Comparison of ENCODE assay signal across 8 cellular contexts in the genomic region with DNA sequence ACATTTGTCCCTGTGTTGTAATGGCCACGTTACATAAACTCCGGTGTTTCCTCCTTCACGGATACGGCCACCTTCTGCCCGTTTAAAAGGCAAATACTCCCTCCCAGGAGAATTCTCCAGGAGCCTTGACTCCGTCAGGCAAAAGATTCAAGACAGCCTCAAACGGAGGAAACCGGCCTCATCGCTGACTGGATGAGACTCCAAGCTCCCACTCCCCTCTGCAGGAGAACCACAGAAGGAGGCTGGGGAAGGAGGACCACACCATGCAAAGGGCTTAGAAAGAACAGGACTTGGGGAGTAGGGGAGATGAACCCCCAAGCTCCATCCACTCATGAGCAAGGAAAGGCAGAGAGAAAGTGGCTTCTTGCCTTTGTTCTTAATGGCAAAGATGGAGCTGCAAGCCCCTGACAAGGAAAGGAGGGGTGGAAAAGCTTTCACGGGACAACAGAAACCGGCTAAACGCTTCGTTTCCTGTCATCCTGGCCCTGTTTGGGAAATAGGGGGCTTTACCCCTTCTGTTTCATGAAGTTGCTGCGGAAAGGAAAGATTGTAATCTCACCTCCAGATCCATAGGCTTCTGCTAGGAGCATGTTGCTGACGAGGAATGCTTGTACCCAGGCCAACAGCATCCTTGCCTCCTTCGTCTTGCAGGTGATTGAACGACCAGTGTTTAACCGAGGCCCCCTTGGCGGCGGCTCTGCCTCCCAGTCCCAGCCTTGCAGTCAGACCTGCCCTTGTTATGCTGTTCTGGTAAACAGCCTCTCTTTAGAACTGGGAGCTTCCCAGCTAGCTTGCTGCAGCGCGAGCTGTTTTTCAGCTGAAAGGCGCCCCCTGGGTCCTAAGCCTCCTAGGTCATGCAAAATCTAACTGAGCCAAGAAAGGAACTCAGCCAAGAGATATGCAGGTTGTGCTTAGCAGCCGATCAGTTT. TPM values are rescaled to one million over a fixed set of nuclear protein-coding genes. Genes with fewer than 3 reads are reported as not detected.
DNase-seq lines count a peak whose midpoint lies in the region; ATAC-seq and TF ChIP-seq lines count a peak whose summit lies in the region.

PIK3IP1 (minus strand) TSS at position 773 of the 929 bp plus-strand sequence; CDS start at position 629, 144 bp downstream.

- peak within 1 kb of the TSS; percentile 98 for H3K4me2 ChIP-seq in MM.1S (ENCODE audit: low read depth, low read length)

- in situ Hi-C loops in GM13976 (cut with MboI; ENCODE audit: low sequenced_read_pairs, unreplicated experiment): no loop called here

- CTCF ChIA-PET in activated naive CD4-positive, alpha-beta T cell treated with anti-CD3 and anti-CD28 coated beads for 36 hours (lab: Charles Lee): interaction anchor here (0.5 to 6.2 kb wide), 12 partner anchors 9 to 260 kb away, joined by 3 to 32 read pairs (median 6); partner anchors contain the start of gene LIMK2

- H3F3A ChIP-seq in MM.1S (ENCODE audit: insufficient read depth, low read length): peaks cover 42% of the 10 kb centered on the region

- H3K4me1 Mint-ChIP-seq in activated naive CD4-positive, alpha-beta T cell treated with anti-CD3 and anti-CD28 coated beads for 36 hours (ENCODE audit: low read depth): peaks cover 67% of the 10 kb centered on the region
- peaks cover 15% of the 10 kb centered on the region for H3K4me1 Mint-ChIP-seq in neural crest cell
- H3K4me1 Mint-ChIP-seq in stimulated activated naive CD8-positive, alpha-beta T cell treated with anti-CD3 and anti-CD28 coated beads, Interleukin-15, Interleukin-2, amounts not matched to agents 100 ng/mL and 50 ng/mL, for 24 hours (ENCODE audit: low read depth): peaks cover 85% of the 10 kb centered on the region

- H3K27ac Mint-ChIP-seq in activated naive CD4-positive, alpha-beta T cell treated with anti-CD3 and anti-CD28 coated beads for 36 hours: peak within 1 kb of the TSS; percentile 97
- no peak within 1 kb of the TSS for H3K27ac Mint-ChIP-seq in neural crest cell (ENCODE audit: unreplicated experiment)
- peak within 1 kb of the TSS; percentile 96 for H3K27ac Mint-ChIP-seq in stimulated activated naive CD8-positive, alpha-beta T cell treated with anti-CD3 and anti-CD28 coated beads, Interleukin-15, Interleukin-2, amounts not matched to agents 100 ng/mL and 50 ng/mL, for 24 hours

- H3K27me3 Mint-ChIP-seq in activated naive CD4-positive, alpha-beta T cell treated with anti-CD3 and anti-CD28 coated beads for 36 hours (ENCODE audit: low read depth): no peaks in the 10 kb centered on the region
- peaks cover 17% of the 10 kb centered on the region for H3K27me3 Mint-ChIP-seq in neural crest cell (ENCODE audit: low read depth)
- H3K27me3 Mint-ChIP-seq in stimulated activated naive CD8-positive, alpha-beta T cell treated with anti-CD3 and anti-CD28 coated beads, Interleukin-15, Interleukin-2, amounts not matched to agents 100 ng/mL and 50 ng/mL, for 24 hours: no peaks in the 10 kb centered on the region

- peaks cover 39% of the 10 kb centered on the region for H3K4me1 ChIP-seq in MM.1S (ENCODE audit: low read length)

- H3K4me3 Mint-ChIP-seq in activated naive CD4-positive, alpha-beta T cell treated with anti-CD3 and anti-CD28 coated beads for 36 hours: peak within 1 kb of the TSS; percentile 98
- peak within 1 kb of the TSS; percentile 86 for H3K4me3 Mint-ChIP-seq in neural crest cell
- H3K4me3 Mint-ChIP-seq in stimulated activated naive CD8-positive, alpha-beta T cell treated with anti-CD3 and anti-CD28 coated beads, Interleukin-15, Interleukin-2, amounts not matched to agents 100 ng/mL and 50 ng/mL, for 24 hours: peak within 1 kb of the TSS; percentile 96

- no peak for ATAC-seq in GM19351 (IDR thresholded peaks at IDR 0.05; ENCODE audit: unreplicated experiment)

- TF ChIP-seq CTCF in GM13976 (IDR thresholded peaks at IDR 0.05; ENCODE audit: borderline replicate concordance, control extremely low read depth, extremely low read depth, insufficient read depth, missing control alignments) (peak; percentile 29), MM.1S (IDR thresholded peaks at IDR 0.05; ENCODE audit: low read length) (peak; percentile 51), neural crest cell (conservative IDR thresholded peaks at IDR 0.05) (peak; percentile 66)

- DNase-seq in GM13976 (ENCODE audit: low spot score) (peak; percentile 80), MM.1S (peak; percentile 93), SK-N-DZ (ENCODE audit: low spot score) (peak; percentile 88), foreskin melanocyte (peak; percentile 79), neural crest cell (ENCODE audit: low read depth, low spot score) (peak; percentile 76)
- DNase-seq in activated naive CD4-positive, alpha-beta T cell treated with anti-CD3 and anti-CD28 coated beads for 36 hours: peak; percentile 95

- no peaks in the 10 kb centered on the region for H3K27me3 ChIP-seq in MM.1S (replicated peaks; ENCODE audit: insufficient read depth, low read length)

- no peaks in the 10 kb centered on the region for H3K9me2 ChIP-seq in MM.1S (replicated peaks; ENCODE audit: insufficient read depth, low read length)

- no peaks in the 10 kb centered on the region for H3K9me3 ChIP-seq in MM.1S (replicated peaks; ENCODE audit: insufficient read depth, low read length)

- H3K9ac ChIP-seq in MM.1S (ENCODE audit: low read length): peak within 1 kb of the TSS; percentile 92

- no peaks in the 10 kb centered on the region for H3K36me3 ChIP-seq in MM.1S (replicated peaks; ENCODE audit: insufficient read depth, low read length)

- H3K36me3 Mint-ChIP-seq in activated naive CD4-positive, alpha-beta T cell treated with anti-CD3 and anti-CD28 coated beads for 36 hours (ENCODE audit: low read depth): peaks cover 16% of the 10 kb centered on the region
- no peaks in the 10 kb centered on the region for H3K36me3 Mint-ChIP-seq in neural crest cell (ENCODE audit: low read depth)
- no peaks in the 10 kb centered on the region for H3K36me3 Mint-ChIP-seq in stimulated activated naive CD8-positive, alpha-beta T cell treated with anti-CD3 and anti-CD28 coated beads, Interleukin-15, Interleukin-2, amounts not matched to agents 100 ng/mL and 50 ng/mL, for 24 hours (ENCODE audit: low read depth)

- intact Hi-C loops in activated naive CD4-positive, alpha-beta T cell treated with anti-CD3 and anti-CD28 coated beads for 36 hours (cut with micrococcal nuclease): loop anchor here (1.0 to 5.0 kb wide), 10 partner anchors 16 to 460 kb away; partner anchors contain the start of genes DEPDC5, LIMK2, MORC2 and PATZ1

- H3K79me2 ChIP-seq in MM.1S (ENCODE audit: low read length): peaks cover 25% of the 10 kb centered on the region

- peaks cover 3% of the 10 kb centered on the region for H3K9me3 Mint-ChIP-seq in activated naive CD4-positive, alpha-beta T cell treated with anti-CD3 and anti-CD28 coated beads for 36 hours
- no peaks in the 10 kb centered on the region for H3K9me3 Mint-ChIP-seq in neural crest cell
- H3K9me3 Mint-ChIP-seq in stimulated activated naive CD8-positive, alpha-beta T cell treated with anti-CD3 and anti-CD28 coated beads, Interleukin-15, Interleukin-2, amounts not matched to agents 100 ng/mL and 50 ng/mL, for 24 hours: no peaks in the 10 kb centered on the region

- peak within 1 kb of the TSS; percentile 78 for H2AFZ ChIP-seq in MM.1S (ENCODE audit: low read length)

- no peaks in the 10 kb centered on the region for H4K20me1 ChIP-seq in MM.1S (ENCODE audit: insufficient read depth, low read length)

- peak within 1 kb of the TSS; percentile 71 for H3K4me3 ChIP-seq in MM.1S (ENCODE audit: low read length)

- H3K27ac ChIP-seq in MM.1S (ENCODE audit: low read length): peak within 1 kb of the TSS; percentile 83; the same call in 1 of the 2 replicates

RNA-seq across cellular contexts. Expression of gene PIK3IP1, which starts in this region (rescaled TPM):
- 9.4 and 10.6 TPM in 2 replicates for polyA plus RNA-seq in SK-N-DZ (2014; cell fraction: cytosol; rRNA removed)
- 10.7 and 12.1 TPM in 2 replicates for polyA plus RNA-seq in SK-N-DZ (2014; cell fraction: nucleus; rRNA removed)
- 10 to 100 TPM; 27.4 to 28.6 TPM for total RNA-seq in activated naive CD4-positive, alpha-beta T cell treated with anti-CD3 and anti-CD28 coated beads for 36 hours
- total RNA-seq in neural crest cell: 1.8 and 2.3 TPM in 2 replicates
